Comparison of ENCODE assay signal across 14 cellular contexts in genomic region chr11:86811637-86812321, GRCh38. TPM values are rescaled to one million over a fixed set of nuclear protein-coding genes. Genes with fewer than 3 reads are reported as not detected.
DNase-seq lines count a peak whose midpoint lies in the region; ATAC-seq, FAIRE-seq and TF ChIP-seq lines count a peak whose summit lies in the region.
"Had no signal": no experiment of that assay in that cellular context is flagged by ENCODE, and none has a peak within 500 bp of the region (broad histone marks: within the 10 kb centered on the region; RNA-seq: fewer than 3 reads in every experiment).

No MANE protein-coding gene starts in this region.

- TF ChIP-seq CTCF in A549 (IDR thresholded peaks at IDR 0.05) (no peak), IMR-90 (conservative IDR thresholded peaks at IDR 0.05; ENCODE audit: low read depth, low read length) (no peak), choroid plexus epithelial cell (conservative IDR thresholded peaks at IDR 0.05; ENCODE audit: low read depth, low read length) (no peak), lower leg skin (IDR thresholded peaks at IDR 0.05) (no peak)

- H3K4ac ChIP-seq in IMR-90 (ENCODE audit: low read depth, low read length) (0 out of 2 replicates have a peak overlapping the region, but pooled peaks have one; percentile 26), mesendoderm (ENCODE audit: low read depth, low read length) (no peak overlapping the region)

- no TSS peak for BruUV-seq in IMR-90 (replicated peaks; lab: Mats Ljungman, UMichigan)

- H3K79me2 ChIP-seq in mesendoderm (ENCODE audit: control insufficient read depth, insufficient read depth, low read length): no peaks in the 10 kb centered on the region

- H3K27ac ChIP-seq in A549: peak overlapping the region; percentile 81 to 86
- H3K27ac ChIP-seq in IMR-90 (ENCODE audit: insufficient read depth, low read length): no peak overlapping the region
- H3K27ac ChIP-seq in mesendoderm (ENCODE audit: low read depth, low read length): no peak overlapping the region
- H3K27ac ChIP-seq: testis had no signal

- no peak overlapping the region for H2AK9ac ChIP-seq in IMR-90 (replicated peaks; ENCODE audit: low read depth, low read length, poor library complexity)

- DNase-seq in A549 (ENCODE audit: low read depth in 1 of 2, low spot score in 1 of 2) (peak; percentile 73 to 84), IMR-90 (peak; percentile 85), choroid plexus epithelial cell (ENCODE audit: low read depth) (peak; percentile 89), mesendoderm (peak; percentile 88), lower leg skin (ENCODE audit: low spot score in 2 of 2) (no peak), RPMI8226 (no peak)
- DNase-seq: activated CD4-positive, alpha-beta memory T cell treated with anti-CD3 and anti-CD28 coated beads, Interleukin-2, amount 10 ng/mL, durations not matched to agents 7 days and 5 days; AML-193; glutamatergic neuron; NCI-H510A; testis had no signal

- no peak overlapping the region for H4K5ac ChIP-seq in IMR-90 (ENCODE audit: low read depth, low read length)
- no peak overlapping the region for H4K5ac ChIP-seq in mesendoderm (ENCODE audit: low read length)

- in situ Hi-C loops in IMR-90 (cut with MboI; ENCODE audit: low sequenced_read_pairs): loop anchor here (10.0 kb wide), 1 partner anchor 447 kb away; no protein-coding TSS in a partner anchor

- H3K79me1 ChIP-seq in IMR-90 (ENCODE audit: low read depth in 1 of 2, low read length in 2 of 2): peaks cover 25 to 67% of the 10 kb centered on the region in 2 experiments
- H3K79me1 ChIP-seq in mesendoderm (ENCODE audit: low read length): no peaks in the 10 kb centered on the region

- CTCF ChIA-PET in A549 (lab: Yijun Ruan, JAX) (interaction anchor here (0.6 to 5.6 kb wide), 13 partner anchors 8 to 451 kb away, joined by 3 to 27 read pairs (median 3); no protein-coding TSS in a partner anchor), IMR-90 (lab: Yijun Ruan, JAX) (interaction anchor here (0.6 to 1.8 kb wide), 3 partner anchors 8 to 315 kb away, joined by 3 to 4 read pairs (median 3); no protein-coding TSS in a partner anchor)

- WGBS in A549 (ENCODE audit: missing lambda C conversion rate): 0% methylated on average over 2 of the region's 2 CpGs
- 86% methylated on average over 1 of the region's 2 CpGs; no CpG with 5 or more reads in 1 of the 2 experiments for WGBS in IMR-90 (ENCODE audit: extremely low coverage in 2 of 2, insufficient read length in 1 of 2), 2 experiments
- WGBS in mesendoderm (ENCODE audit: extremely low coverage, insufficient coverage, low lambda C conversion rate): no CpG with 5 or more reads among the region's 2 CpGs
- WGBS in lower leg skin, 2 donors: 78 to 80% methylated on average over 2 of the region's 2 CpGs

- peak; percentile 94 for FAIRE-seq in A549 (lab: Jason Lieb, UNC)
- FAIRE-seq: GM19239 had no signal

- H2AFZ ChIP-seq in IMR-90 (replicated peaks; ENCODE audit: low read length, poor library complexity): no peak overlapping the region

- H3K56ac ChIP-seq in IMR-90 (ENCODE audit: extremely low read depth, insufficient read depth, low read length) (no peak overlapping the region), mesendoderm (ENCODE audit: low read length) (no peak overlapping the region)

- H2BK20ac ChIP-seq in IMR-90 (ENCODE audit: low read depth, low read length): no peak overlapping the region; the same call in 1 of the 2 replicates

- no peak overlapping the region for H2BK5ac ChIP-seq in IMR-90 (ENCODE audit: low read depth, low read length, poor library complexity, severe bottlenecking)
- H2BK5ac ChIP-seq in mesendoderm (ENCODE audit: low read length): no peak overlapping the region

- H3K9ac ChIP-seq in IMR-90 (ENCODE audit: low read depth, low read length) (no peak overlapping the region), mesendoderm (ENCODE audit: low read length) (no peak overlapping the region)

- H3K4me2 ChIP-seq in A549 (peak overlapping the region; percentile 74), IMR-90 (ENCODE audit: low read depth, low read length) (no peak overlapping the region), mesendoderm (ENCODE audit: low read length) (no peak overlapping the region)

- H3K4me3 ChIP-seq in A549 (no peak overlapping the region), IMR-90 (ENCODE audit: insufficient read depth, low read depth, low read length) (no peak overlapping the region), choroid plexus epithelial cell (ENCODE audit: low read depth, low read length) (no peak overlapping the region), mesendoderm (ENCODE audit: low read length) (no peak overlapping the region), lower leg skin (ENCODE audit: low read depth, poor library complexity, severe bottlenecking) (no peak overlapping the region)
- H3K4me3 ChIP-seq: testis had no signal

- H3K23ac ChIP-seq in IMR-90 (ENCODE audit: low read depth, low read length): no peak overlapping the region
- no peak overlapping the region for H3K23ac ChIP-seq in mesendoderm (ENCODE audit: low read length)

- 0 out of 2 replicates have a peak overlapping the region, but pooled peaks have one; percentile 8 for H2AK5ac ChIP-seq in IMR-90 (ENCODE audit: low read depth, low read length)
- H2AK5ac ChIP-seq in mesendoderm (ENCODE audit: low read length): no peak overlapping the region

- intact Hi-C loops in IMR-90 (cut with micrococcal nuclease): no loop called here
- intact Hi-C loops in lower leg skin (cut with DNase I; ENCODE audit: low total_unique reads): loop anchor here (5.0 kb wide), 2 partner anchors 204 to 354 kb away; no protein-coding TSS in a partner anchor

- H4K8ac ChIP-seq in IMR-90 (ENCODE audit: low read depth in 2 of 2, low read length in 2 of 2) (no peak overlapping the region), mesendoderm (ENCODE audit: low read depth, low read length) (no peak overlapping the region)

- no peak overlapping the region for H3K14ac ChIP-seq in IMR-90 (replicated peaks; ENCODE audit: low read depth, low read length)

- H3K18ac ChIP-seq in IMR-90 (ENCODE audit: low read depth, low read length) (no peak overlapping the region), mesendoderm (ENCODE audit: low read length) (no peak overlapping the region)

- H3K9me3 ChIP-seq in A549: no peaks in the 10 kb centered on the region
- H3K9me3 ChIP-seq in IMR-90 (ENCODE audit: control insufficient read depth, insufficient read depth, low read length): no peaks in the 10 kb centered on the region
- H3K9me3 ChIP-seq: testis had no signal

- POLR2A ChIA-PET in A549 (lab: Yijun Ruan, JAX): interaction anchor here (0.9 to 4.8 kb wide), 6 partner anchors 9 to 328 kb away, joined by 3 to 36 read pairs (median 6); partner anchors contain the start of genes ME3 and PRSS23
- POLR2A ChIA-PET in IMR-90 (lab: Charles Lee; ENCODE audit: unreplicated experiment): no interaction called here

- H2BK120ac ChIP-seq in IMR-90 (ENCODE audit: low read depth, low read length): peak overlapping the region; percentile 25; the same call in 1 of the 2 replicates
- H2BK120ac ChIP-seq in mesendoderm (ENCODE audit: low read depth, low read length): no peak overlapping the region

- H3K9me1 ChIP-seq in IMR-90 (ENCODE audit: insufficient read depth, low read length): peaks cover 25% of the 10 kb centered on the region

- TF ChIP-seq EP300 in A549 (IDR thresholded peaks at IDR 0.05): peak in 1 of 2 experiments; percentile 66; a peak in 3 of 5 replicates

- peak; percentile 80 for ATAC-seq in A549
- peak; percentile 35 for ATAC-seq in IMR-90 (ENCODE audit: low read depth)
- no peak for ATAC-seq in HG03135 (IDR thresholded peaks at IDR 0.05; ENCODE audit: unreplicated experiment)
- ATAC-seq in GM21619 (IDR thresholded peaks at IDR 0.05; ENCODE audit: unreplicated experiment): no peak

- H3K27me3 ChIP-seq in IMR-90 (ENCODE audit: control insufficient read depth, insufficient read depth, low read length): no peaks in the 10 kb centered on the region
- no peaks in the 10 kb centered on the region for H3K27me3 ChIP-seq in mesendoderm (ENCODE audit: insufficient read depth, low read length, poor library complexity)
- H3K27me3 ChIP-seq: testis had no signal

- no peak overlapping the region for H4K91ac ChIP-seq in IMR-90 (ENCODE audit: insufficient read depth, low read depth, low read length)

- dilution Hi-C loops in IMR-90 (cut with HindIII; ENCODE audit: low sequenced_read_pairs, unreplicated experiment): no loop called here

- no peak for TF ChIP-seq POLR2A in A549 (IDR thresholded peaks at IDR 0.05; ENCODE audit: low read length)
- no peak for TF ChIP-seq POLR2A in IMR-90 (IDR thresholded peaks at IDR 0.05; ENCODE audit: low read depth, low read length)
- no peak for TF ChIP-seq POLR2A in lower leg skin (IDR thresholded peaks at IDR 0.05)

- H3K4me1 ChIP-seq in A549 (peaks cover 93% of the 10 kb centered on the region), IMR-90 (ENCODE audit: control insufficient read depth, insufficient read depth, low read length) (peaks cover 15% of the 10 kb centered on the region), mesendoderm (ENCODE audit: control insufficient read depth, low read depth, low read length) (no peaks in the 10 kb centered on the region)

- H2BK15ac ChIP-seq in IMR-90 (ENCODE audit: low read depth, low read length) (no peak overlapping the region), mesendoderm (replicated peaks; ENCODE audit: low read depth) (no peak overlapping the region)

- no peak for TF ChIP-seq RAD21 in A549 (conservative IDR thresholded peaks at IDR 0.05 in 1 of 2, IDR thresholded peaks at IDR 0.05 in 1 of 2)
- no peak for TF ChIP-seq RAD21 in IMR-90 (IDR thresholded peaks at IDR 0.05; ENCODE audit: low read length)

- no peaks in the 10 kb centered on the region for H4K20me1 ChIP-seq in IMR-90 (ENCODE audit: insufficient read depth, low read length)

- H3K36me3 ChIP-seq in IMR-90 (ENCODE audit: control insufficient read depth, insufficient read depth, low read length) (0 out of 2 replicates have a peak, but pooled peaks cover 5% of the 10 kb centered on the region), mesendoderm (ENCODE audit: control insufficient read depth, insufficient read depth, low read length) (no peaks in the 10 kb centered on the region)

TF ChIP-seq in A549, 52 proteins besides CTCF, POLR2A, EP300 and RAD21 (continues in another document):
- TF ChIP-seq FOSL2 (IDR thresholded peaks at IDR 0.05) (no peak), FOSL2 (CRISPR knock-in tag; IDR thresholded peaks at IDR 0.05) (peak; percentile 77)

TF ChIP-seq in IMR-90, 13 proteins besides CTCF, POLR2A, EP300 and RAD21 (continues in another document):
- TF ChIP-seq RFX5 (IDR thresholded peaks at IDR 0.05; ENCODE audit: low read depth, low read length): no peak

RNA-seq across cellular contexts. Expression of gene PRSS23, which starts 11.4 kb away (rescaled TPM):
- polyA plus RNA-seq in A549 (2011; rRNA removed) (240 and 282 TPM in 2 replicates), A549 (2017; fragmentation: RNase III; extraction: RNeasy Plus Mini Kit Qiagen cat#74134 plus additional on column Dnase treatment) (199 to 247 TPM (median 217 TPM) in 3 replicates), IMR-90 (2012; rRNA removed) (82.8 and 100 TPM in 2 replicates)
- polyA plus RNA-seq in A549 (2012; cell fraction: cytosol; rRNA removed): 114 and 212 TPM in 2 replicates
- 111 and 129 TPM in 2 replicates for polyA plus RNA-seq in A549 (2012; cell fraction: nucleus; rRNA removed)
- polyA minus RNA-seq in A549 (2011; rRNA and poly(A)+ RNA removed): 340 and 362 TPM in 2 replicates
- total RNA-seq in IMR-90 (2012; rRNA removed) (123 and 199 TPM in 2 replicates), lower leg skin (10 to 100 TPM in 2 of 4 donors, 1 to 10 TPM in 2; 7.5 to 32.1 (median 13.7) TPM)
- polyA plus RNA-seq in IMR-90 (2012; cell fraction: cytosol; rRNA removed): 29.4 and 33.7 TPM in 2 replicates
- polyA plus RNA-seq in IMR-90 (2012; cell fraction: nucleus; rRNA removed; ENCODE audit: low replicate concordance): 12.6 and 23.8 TPM in 2 replicates
- 3.9 TPM for polyA plus RNA-seq in mesendoderm (2013, experiment 1 of 2)
- polyA plus RNA-seq in mesendoderm (2013, experiment 2 of 2): 4.1 TPM

Comparison
In these comparisons a context has a peak if more than half of its experiments do, and no peak if none do; other contexts are left out.
1. ATAC-seq: peak in A549 (2 of 2) and IMR-90 (single experiment); none in HG03135 (single experiment) and GM21619 (single experiment).
2. DNase-seq: peak in A549 (2 of 2), IMR-90 (single experiment), choroid plexus epithelial cell (single experiment) and mesendoderm (single experiment); none in lower leg skin (0 of 2) and RPMI8226 (single experiment).
3. H3K27ac ChIP-seq: peak in A549 (2 of 2); none in IMR-90 (single experiment) and mesendoderm (single experiment).